In genomic region chr12:57238854-57239554, GRCh38 we compare ENCODE assay signal across 1 cellular context.
A peak's percentile ranks its signal among the peaks of the same experiment; 100 is the strongest.
TF ChIP-seq lines count a peak whose summit lies in the region.

No MANE protein-coding gene starts in this region.

TF ChIP-seq in HepG2, 621 proteins besides CTCF, POLR2A, EP300 and RAD21 (continued from another document and continues in another):
- TF ChIP-seq HMGXB3 (CRISPR knock-in tag; IDR thresholded peaks at IDR 0.05; ENCODE audit: borderline replicate concordance) (peak; percentile 81; the same call in 1 of the 2 replicates), MATR3 (CRISPR knock-in tag; IDR thresholded peaks at IDR 0.05) (no peak), KDM1A (CRISPR knock-in tag; IDR thresholded peaks at IDR 0.05) (no peak), RNF2 (conservative IDR thresholded peaks at IDR 0.05; ENCODE audit: low read depth) (peak; percentile 57; the same call in 1 of the 2 replicates), ZNF777 (CRISPR knock-in tag; IDR thresholded peaks at IDR 0.05) (no peak), ERF (CRISPR knock-in tag; IDR thresholded peaks at IDR 0.05) (peak; percentile 73; the same call in 1 of the 2 replicates), ATM (IDR thresholded peaks at IDR 0.05; ENCODE audit: borderline replicate concordance) (no peak), ISL2 (CRISPR knock-in tag; IDR thresholded peaks at IDR 0.05) (peak; percentile 53; the same call in 1 of the 2 replicates), ATF5 (CRISPR knock-in tag; IDR thresholded peaks at IDR 0.05; ENCODE audit: low read depth) (no peak), ZFP36 (IDR thresholded peaks at IDR 0.05; ENCODE audit: borderline replicate concordance, low read depth, low read length, partially characterized antibody) (no peak), ZNF256 (CRISPR knock-in tag; conservative IDR thresholded peaks at IDR 0.05) (no peak), MLX (CRISPR knock-in tag; IDR thresholded peaks at IDR 0.05) (0 out of 2 replicates have a peak, but pooled peaks have one; percentile 3), ATAD3A (CRISPR knock-in tag; IDR thresholded peaks at IDR 0.05) (no peak), XRCC5 (optimal IDR thresholded peaks at IDR 0.05; ENCODE audit: low read length) (peak; percentile 97), GTF3A (CRISPR knock-in tag; conservative IDR thresholded peaks at IDR 0.05) (no peak), SMAD3 (CRISPR knock-in tag; IDR thresholded peaks at IDR 0.05) (no peak), ZKSCAN8 (CRISPR knock-in tag; IDR thresholded peaks at IDR 0.05; ENCODE audit: borderline replicate concordance) (peak; percentile 20; the same call in 1 of the 2 replicates), ZNF788 (CRISPR knock-in tag; IDR thresholded peaks at IDR 0.05; ENCODE audit: borderline replicate concordance) (peak; percentile 74; the same call in 1 of the 2 replicates), SNAI1 (CRISPR knock-in tag; IDR thresholded peaks at IDR 0.05; ENCODE audit: borderline replicate concordance) (no peak), ZNF547 (CRISPR knock-in tag; IDR thresholded peaks at IDR 0.05) (peak; percentile 60; the same call in 1 of the 2 replicates), ZNF605 (CRISPR knock-in tag; IDR thresholded peaks at IDR 0.05) (no peak), FIP1L1 (IDR thresholded peaks at IDR 0.05; ENCODE audit: borderline replicate concordance, insufficient read depth, low read depth, low read length) (peak; percentile 68; the same call in 1 of the 2 replicates), ATF7 (IDR thresholded peaks at IDR 0.05) (no peak), ATF7 (CRISPR knock-in tag; IDR thresholded peaks at IDR 0.05) (no peak), BHLHE40 (IDR thresholded peaks at IDR 0.05; ENCODE audit: low read length) (peak; percentile 32; the same call in 1 of the 2 replicates), ZXDC (CRISPR knock-in tag; IDR thresholded peaks at IDR 0.05) (no peak; the same call in 1 of the 2 replicates), ZNF607 (CRISPR knock-in tag; IDR thresholded peaks at IDR 0.05; ENCODE audit: borderline replicate concordance) (no peak), TRIM22 (IDR thresholded peaks at IDR 0.05) (no peak), ZSCAN29 (CRISPR knock-in tag; conservative IDR thresholded peaks at IDR 0.05) (0 out of 2 replicates have a peak, but pooled peaks have one; percentile 53), MLLT10 (CRISPR knock-in tag; IDR thresholded peaks at IDR 0.05) (no peak), ZNF766 (CRISPR knock-in tag; IDR thresholded peaks at IDR 0.05; ENCODE audit: borderline replicate concordance) (no peak; the same call in 1 of the 2 replicates), ZNF318 (CRISPR knock-in tag; IDR thresholded peaks at IDR 0.05) (no peak), RELA (CRISPR knock-in tag; IDR thresholded peaks at IDR 0.05) (no peak), FUBP1 (CRISPR knock-in tag; IDR thresholded peaks at IDR 0.05; ENCODE audit: borderline replicate concordance) (no peak), TBX3 (IDR thresholded peaks at IDR 0.05; ENCODE audit: borderline replicate concordance) (no peak), POLR2AphosphoS2 (IDR thresholded peaks at IDR 0.05; ENCODE audit: low read depth, low read length) (no peak), MTF1 (CRISPR knock-in tag; IDR thresholded peaks at IDR 0.05) (no peak), NONO (IDR thresholded peaks at IDR 0.05) (no peak), NONO (CRISPR knock-in tag; conservative IDR thresholded peaks at IDR 0.05) (peak; percentile 86), PAX8 (CRISPR knock-in tag; IDR thresholded peaks at IDR 0.05; ENCODE audit: borderline replicate concordance) (no peak), HOXA9 (CRISPR knock-in tag; IDR thresholded peaks at IDR 0.05; ENCODE audit: borderline replicate concordance) (no peak; the same call in 1 of the 2 replicates), ZFP36L2 (CRISPR knock-in tag; IDR thresholded peaks at IDR 0.05) (no peak), PPARG (CRISPR knock-in tag; conservative IDR thresholded peaks at IDR 0.05) (peak; percentile 40), ZNF552 (CRISPR knock-in tag; IDR thresholded peaks at IDR 0.05; ENCODE audit: borderline replicate concordance) (no peak), KDM3A (CRISPR knock-in tag; IDR thresholded peaks at IDR 0.05; ENCODE audit: low read depth) (peak; percentile 95; the same call in 1 of the 2 replicates), NR2C2 (CRISPR knock-in tag; IDR thresholded peaks at IDR 0.05; ENCODE audit: borderline replicate concordance) (peak; percentile 58; the same call in 1 of the 2 replicates)
